8 cellular contexts compared by ENCODE assay signal in the genomic region with DNA sequence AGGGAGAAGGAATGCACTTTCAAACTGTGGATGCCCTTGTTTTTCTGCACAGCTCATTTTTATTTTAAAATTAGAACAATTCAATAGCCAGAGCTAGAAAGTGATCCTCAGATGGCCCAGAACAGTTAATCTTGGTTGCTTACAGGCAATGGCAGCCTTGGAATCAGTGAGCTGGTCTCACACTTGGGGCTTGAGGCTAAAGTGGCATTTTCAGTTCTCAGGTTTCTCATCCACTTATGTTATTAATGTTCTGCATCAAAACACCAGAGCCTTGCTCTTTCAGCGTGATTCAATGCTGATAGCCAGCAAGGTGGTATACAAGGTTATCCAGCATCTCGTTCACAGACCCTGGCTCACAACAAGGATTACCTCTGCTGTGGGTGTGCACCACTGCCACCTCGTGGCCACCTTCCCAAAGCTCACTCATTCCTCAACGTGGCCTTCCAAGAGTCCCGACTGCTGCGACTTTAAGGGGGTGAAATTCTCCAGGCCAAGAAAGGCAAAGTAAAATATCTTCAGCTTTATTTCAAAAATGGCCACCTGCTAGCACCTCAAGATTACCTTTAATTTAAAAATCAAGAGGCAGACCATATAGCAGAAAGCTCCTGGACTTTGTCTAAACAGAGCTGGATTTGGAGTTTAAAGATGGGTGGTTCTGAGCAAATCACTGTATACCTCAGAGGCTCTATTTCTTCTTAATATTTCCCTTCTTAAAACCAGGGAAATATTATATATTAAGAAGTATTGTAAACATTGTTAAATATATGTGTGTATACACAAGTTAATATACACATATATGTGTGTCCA. TPM values are rescaled to one million over a fixed set of nuclear protein-coding genes. Genes with fewer than 3 reads are reported as not detected.
DNase-seq lines count a peak whose midpoint lies in the region; ATAC-seq, FAIRE-seq and TF ChIP-seq lines count a peak whose summit lies in the region.

No MANE protein-coding gene starts in this region.

- no peak overlapping the region for H3K4me2 ChIP-seq in H1 (ENCODE audit: insufficient read depth in 1 of 2, low read depth in 2 of 2, low read length in 2 of 2)

- H3K18ac ChIP-seq in H1 (ENCODE audit: extremely low read depth, low read length): no peak overlapping the region

- no peak overlapping the region for H3K23ac ChIP-seq in H1 (ENCODE audit: insufficient read length)

- H3K4me1 Mint-ChIP-seq in HFFc6 (ENCODE audit: low read depth): no peaks in the 10 kb centered on the region
- H3K4me1 Mint-ChIP-seq in activated B cell treated with CpG ODN at 0.5 μM for 24 hours: no peaks in the 10 kb centered on the region

- H3K4me1 ChIP-seq in H1 (replicated peaks in 1 of 4; ENCODE audit: control insufficient read depth in 3 of 4, insufficient read depth in 4 of 4, low read length in 3 of 4): peaks cover 0 to 3% (median 0%) of the 10 kb centered on the region in 4 experiments; a peak in 1 of 7 replicates

- H3K4me3 ChIP-seq in MG63 (no peak overlapping the region), H1 (ENCODE audit: extremely low read depth in 1 of 4, insufficient read depth in 2 of 4, low read depth in 3 of 4, low read length in 4 of 4) (no peak overlapping the region)

- H3K14ac ChIP-seq in H1 (ENCODE audit: insufficient read length): no peak overlapping the region

- H3K27me3 ChIP-seq in MG63 (no peaks in the 10 kb centered on the region), H1 (replicated peaks in 1 of 4; ENCODE audit: control insufficient read depth in 3 of 4, extremely low read depth in 1 of 4, insufficient read depth in 3 of 4, low read length in 3 of 4) (no peaks in the 10 kb centered on the region)

- H4K20me1 ChIP-seq in H1 (replicated peaks in 1 of 2; ENCODE audit: control insufficient read depth in 1 of 2, insufficient read depth in 2 of 2, low read length in 2 of 2): no peaks in the 10 kb centered on the region

- H2BK15ac ChIP-seq in H1 (ENCODE audit: low read length): no peak overlapping the region

- H3K9me3 ChIP-seq in MG63 (no peaks in the 10 kb centered on the region), H1 (ENCODE audit: insufficient read depth in 2 of 2, low read depth in 1 of 2, low read length in 1 of 2) (peaks cover 3 to 6% of the 10 kb centered on the region in 2 experiments; a peak in 1 of 4 replicates)

- TF ChIP-seq POLR2A in H1 (IDR thresholded peaks at IDR 0.05; ENCODE audit: control extremely low read depth in 1 of 2, low read depth in 2 of 2, low read length in 2 of 2): no peak

- WGBS in H1 (ENCODE audit: extremely low coverage in 1 of 2, insufficient coverage in 1 of 2, insufficient read length in 1 of 2, insufficient replicate concordance in 2 of 2, low coverage in 1 of 2, low lambda C conversion rate in 2 of 2, missing lambda C conversion rate in 1 of 2), 2 experiments: 34% methylated on average over 6 of the region's 6 CpGs; no CpG with 5 or more reads in 1 of the 2 experiments

- no peaks in the 10 kb centered on the region for H3K79me1 ChIP-seq in H1 (ENCODE audit: low read depth, low read length)

- no peak overlapping the region for H3K27ac Mint-ChIP-seq in HFFc6
- H3K27ac Mint-ChIP-seq in activated B cell treated with CpG ODN at 0.5 μM for 24 hours: no peak overlapping the region

- H4K8ac ChIP-seq in H1 (ENCODE audit: extremely low read depth, insufficient read depth, low read length): no peak overlapping the region

- no peak overlapping the region for H2BK120ac ChIP-seq in H1 (replicated peaks; ENCODE audit: low read depth, low read length)

- H2BK20ac ChIP-seq in H1 (ENCODE audit: low read length): no peak overlapping the region

- TF ChIP-seq CTCF in GM12872 (IDR thresholded peaks at IDR 0.05; ENCODE audit: insufficient read depth, low read depth, low read length) (peak; percentile 91), HFFc6 (IDR thresholded peaks at IDR 0.05) (peak; percentile 73), activated B cell treated with CpG ODN at 0.5 μM for 24 hours (IDR thresholded peaks at IDR 0.05) (peak; percentile 24), H1 (IDR thresholded peaks at IDR 0.05; ENCODE audit: control extremely low read depth in 1 of 3, insufficient read depth in 1 of 3, low read depth in 1 of 3, low read length in 3 of 3) (peak; percentile 84 to 96 (median 94))

- no peaks in the 10 kb centered on the region for H3K23me2 ChIP-seq in H1 (ENCODE audit: low read depth, low read length)

- no peak overlapping the region for H3K27ac ChIP-seq in H1 (ENCODE audit: low read depth, low read length)

- H2BK12ac ChIP-seq in H1 (ENCODE audit: low read depth, low read length): no peak overlapping the region

- H3K36me3 Mint-ChIP-seq in HFFc6 (ENCODE audit: low read depth): no peaks in the 10 kb centered on the region
- no peaks in the 10 kb centered on the region for H3K36me3 Mint-ChIP-seq in activated B cell treated with CpG ODN at 0.5 μM for 24 hours (ENCODE audit: low read depth)

- H4K5ac ChIP-seq in H1 (ENCODE audit: insufficient read length, low read depth, low read length): no peak overlapping the region

- TF ChIP-seq EP300 in H1 (IDR thresholded peaks at IDR 0.05; ENCODE audit: borderline replicate concordance in 1 of 2, low read depth in 2 of 2, low read length in 2 of 2): no peak

- H3K4me3 Mint-ChIP-seq in HFFc6 (no peak overlapping the region), activated B cell treated with CpG ODN at 0.5 μM for 24 hours (no peak overlapping the region)

- no peaks in the 10 kb centered on the region for H3K79me2 ChIP-seq in H1 (ENCODE audit: control insufficient read depth in 1 of 2, insufficient read depth in 2 of 2, low read length in 2 of 2)

- H3K9me3 Mint-ChIP-seq in HFFc6 (peaks cover 3% of the 10 kb centered on the region), activated B cell treated with CpG ODN at 0.5 μM for 24 hours (peaks cover 2% of the 10 kb centered on the region)

- POLR2A ChIA-PET in activated B cell treated with CpG ODN at 0.5 μM for 24 hours (lab: Charles Lee) (no interaction called here), H1 (lab: Charles Lee; ENCODE audit: partially characterized antibody) (no interaction called here)

- H3K27me3 Mint-ChIP-seq in HFFc6 (ENCODE audit: insufficient read depth) (no peaks in the 10 kb centered on the region), activated B cell treated with CpG ODN at 0.5 μM for 24 hours (peaks cover 2% of the 10 kb centered on the region)

- H3K36me3 ChIP-seq in MG63 (no peaks in the 10 kb centered on the region), H1 (ENCODE audit: control insufficient read depth in 2 of 4, insufficient read depth in 4 of 4, low read length in 3 of 4) (no peaks in the 10 kb centered on the region)

- no peak overlapping the region for H3K9ac ChIP-seq in H1 (replicated peaks in 1 of 4; ENCODE audit: extremely low read depth in 1 of 4, low read depth in 3 of 4, low read length in 3 of 4)

- DNase-seq in HFFc6 (no peak), MG63 (peak; percentile 15), activated B cell treated with CpG ODN at 0.5 μM for 24 hours (peak; percentile 20), H1 (ENCODE audit: low read depth in 1 of 2, low spot score in 2 of 2) (peak; percentile 49 to 89), middle frontal gyrus (ENCODE audit: extremely low spot score, low spot score) (peak; percentile 5)
- peak; percentile 50 for DNase-seq in stimulated activated naive CD8-positive, alpha-beta T cell treated with anti-CD3 and anti-CD28 coated beads, Interleukin-15, Interleukin-2, amounts not matched to agents 100 U/mL and 50 U/mL, for 24 hours

- peak; percentile 68 for FAIRE-seq in A204.1 (lab: Jason Lieb, UNC)
- FAIRE-seq in H1 (lab: Jason Lieb, UNC): peak; percentile 97

- no peak overlapping the region for H2AK5ac ChIP-seq in H1 (ENCODE audit: low read depth, low read length)

- ATAC-seq in activated B cell treated with CpG ODN at 0.5 μM for 24 hours (ENCODE audit: low read depth): peak; percentile 28
- ATAC-seq in stimulated activated naive CD8-positive, alpha-beta T cell treated with anti-CD3 and anti-CD28 coated beads, Interleukin-15, Interleukin-2, amounts not matched to agents 100 U/mL and 50 U/mL, for 24 hours: peak; percentile 69

- intact Hi-C loops in activated B cell treated with CpG ODN at 0.5 μM for 24 hours (cut with micrococcal nuclease): loop anchor here (5.0 kb wide), 1 partner anchor 721 kb away; no protein-coding TSS in a partner anchor

- H4K91ac ChIP-seq in H1 (replicated peaks; ENCODE audit: insufficient read length, low read length): no peak overlapping the region

- peak; percentile 83 to 90 for TF ChIP-seq RAD21 in H1 (IDR thresholded peaks at IDR 0.05 in 1 of 2, conservative IDR thresholded peaks at IDR 0.05 in 1 of 2; ENCODE audit: low read depth in 2 of 2, low read length in 2 of 2)

- CTCF ChIA-PET in activated B cell treated with CpG ODN at 0.5 μM for 24 hours (lab: Charles Lee) (interaction anchor here (0.7 to 2.0 kb wide), 5 partner anchors 10 to 138 kb away, joined by 3 to 8 read pairs (median 4); no protein-coding TSS in a partner anchor), H1 (lab: Charles Lee; ENCODE audit: partially characterized antibody) (interaction anchor here (0.6 to 4.8 kb wide), 35 partner anchors 11 to 914 kb away, joined by 3 to 29 read pairs (median 4); no protein-coding TSS in a partner anchor)

- H2AFZ ChIP-seq in H1 (ENCODE audit: low read length): no peak overlapping the region

- H3K4ac ChIP-seq in H1 (replicated peaks; ENCODE audit: insufficient read length, low read depth, low read length): no peak overlapping the region

- no peak overlapping the region for H3K56ac ChIP-seq in H1 (replicated peaks; ENCODE audit: insufficient read length, low read depth, low read length)

- H2BK5ac ChIP-seq in H1 (ENCODE audit: low read depth, low read length): no peak overlapping the region

TF ChIP-seq in H1, 55 proteins besides CTCF, POLR2A, EP300 and RAD21 (continues in another document):
- TF ChIP-seq TBP (IDR thresholded peaks at IDR 0.05; ENCODE audit: low read depth, low read length) (no peak), MAX (IDR thresholded peaks at IDR 0.05) (0 out of 2 replicates have a peak, but pooled peaks have one; percentile 45)

RNA-seq across cellular contexts. Expression of gene FSHB, which starts 34.2 kb away (rescaled TPM):
- total RNA-seq in HFFc6 (2021; fragmentation: NEBNext Ultra II Directional; extraction: Animal tissue kit (Norgen Biotek cat#: 25700)): not detected
- not detected in 2 replicates for total RNA-seq in MG63 (2014; rRNA removed; shearing (Covaris generic); ENCODE audit: low replicate concordance)
- total RNA-seq in activated B cell treated with CpG ODN at 0.5 μM for 24 hours: not detected in 2 replicates
- not detected in 2 replicates for total RNA-seq in H1 (2021; fragmentation: NEBNext Ultra II Directional; extraction: Animal tissue kit (Norgen Biotek cat#: 25700))
- polyA plus RNA-seq in H1 (2011; rRNA removed): not detected in 2 replicates
- not detected for polyA plus RNA-seq in H1 (2011; cell fraction: cytosol; rRNA removed)
- polyA plus RNA-seq in H1 (2011; cell fraction: nucleus; rRNA removed): not detected
- polyA plus RNA-seq in H1 (2012, experiment 1 of 2): not detected in 4 replicates
- polyA plus RNA-seq in H1 (2012, experiment 2 of 2): not detected
- not detected for polyA plus RNA-seq in H1 (2013, experiment 1 of 2)
- not detected for polyA plus RNA-seq in H1 (2013, experiment 2 of 2)
- not detected in 2 replicates for polyA minus RNA-seq in H1 (2011; rRNA and poly(A)+ RNA removed)
- not detected for polyA minus RNA-seq in H1 (2011; cell fraction: cytosol; rRNA and poly(A)+ RNA removed)
- not detected for polyA minus RNA-seq in H1 (2011; cell fraction: nucleus; rRNA and poly(A)+ RNA removed)

Comparison
In these comparisons a context has a peak if more than half of its experiments do, and no peak if none do; other contexts are left out.
1. CTCF ChIP-seq: peak in every context shown above with its lines; median percentile 94 in H1; 91 in GM12872; 73 in HFFc6; 24 in activated B cell treated with CpG ODN at 0.5 μM for 24 hours.